In the genomic region with DNA sequence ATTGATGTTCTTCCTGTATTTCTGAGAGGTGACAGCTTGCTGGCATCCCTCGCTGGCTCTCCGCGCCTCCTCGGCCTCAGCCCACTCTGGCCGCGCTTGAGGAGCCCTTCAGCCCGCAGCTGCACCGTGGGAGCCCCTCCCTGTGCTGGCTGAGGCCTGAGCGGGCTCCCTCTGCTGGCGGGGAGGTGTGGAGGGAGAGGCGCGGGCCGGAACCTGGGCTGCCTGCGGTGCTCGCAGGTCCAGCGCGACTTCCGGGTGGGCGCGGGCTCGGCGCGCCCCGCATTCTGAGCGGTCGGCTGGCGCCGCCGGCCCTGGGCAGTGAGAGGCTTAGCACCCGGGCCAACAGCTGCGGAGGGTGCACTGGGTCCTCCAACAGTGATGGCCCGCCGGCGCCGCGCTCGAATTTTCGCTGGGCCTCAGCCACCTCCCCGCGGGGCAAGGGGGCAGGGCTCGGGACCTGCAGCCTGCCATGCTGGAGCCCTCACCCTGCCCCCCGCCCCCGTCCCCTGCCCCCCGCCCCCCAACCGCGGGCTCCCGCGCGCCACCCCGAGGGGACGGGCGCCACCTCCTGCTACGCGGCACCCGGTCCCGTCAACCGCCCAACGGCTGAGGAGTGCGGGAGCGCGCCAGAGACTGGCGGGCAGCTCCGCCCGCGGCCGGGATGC, we compare ENCODE assay signal across 8 cellular contexts.
DNase-seq lines count a peak whose midpoint lies in the region; ATAC-seq and TF ChIP-seq lines count a peak whose summit lies in the region.
"Not testable (repeated sequence)": the region's sequence is repeated elsewhere in the genome, so short reads cannot be mapped to it uniquely, and the experiment has no call there.

No MANE protein-coding gene starts in this region.

- peak overlapping the region; percentile 28 for H3K4me3 ChIP-seq in HL-60 (replicated peaks; ENCODE audit: insufficient read depth, low read length)
- not testable (repeated sequence) for H3K4me3 ChIP-seq in mucosa of descending colon
- peak overlapping the region; percentile 19 for H3K4me3 ChIP-seq in retinal pigment epithelial cell (ENCODE audit: low read length)

- not testable (repeated sequence) for H3K36me3 Mint-ChIP-seq in activated naive CD8-positive, alpha-beta T cell treated with anti-CD3 and anti-CD28 coated beads for 36 hours; endothelial cell (ENCODE audit: low read depth, unreplicated experiment)

- H3K4me1 Mint-ChIP-seq in activated naive CD8-positive, alpha-beta T cell treated with anti-CD3 and anti-CD28 coated beads for 36 hours; endothelial cell (ENCODE audit: unreplicated experiment): not testable (repeated sequence)

- not testable (repeated sequence) for H3K36me3 ChIP-seq in mucosa of descending colon (ENCODE audit: low read depth)

- H3K9me3 Mint-ChIP-seq in activated naive CD8-positive, alpha-beta T cell treated with anti-CD3 and anti-CD28 coated beads for 36 hours; endothelial cell (ENCODE audit: unreplicated experiment): not testable (repeated sequence)

- peak; percentile 70 for ATAC-seq in left ventricle myocardium superior
- peak; percentile 53 for ATAC-seq in mucosa of descending colon

- not testable (repeated sequence) for H3K4me3 Mint-ChIP-seq in activated naive CD8-positive, alpha-beta T cell treated with anti-CD3 and anti-CD28 coated beads for 36 hours; endothelial cell (ENCODE audit: unreplicated experiment)

- not testable (repeated sequence) for H3K27me3 Mint-ChIP-seq in activated naive CD8-positive, alpha-beta T cell treated with anti-CD3 and anti-CD28 coated beads for 36 hours; endothelial cell (ENCODE audit: unreplicated experiment)

- not testable (repeated sequence) for H3K4me1 ChIP-seq in mucosa of descending colon (ENCODE audit: low read depth)

- H3K9me3 ChIP-seq in mucosa of descending colon, result not testable (repeated sequence)

- H3K27ac ChIP-seq in HL-60 (replicated peaks), result peak overlapping the region; percentile 57

- intact Hi-C loops in left ventricle myocardium superior (cut with micrococcal nuclease); mucosa of descending colon (cut with DNase I, micrococcal nuclease): not testable (repeated sequence)

- TF ChIP-seq CTCF in HL-60 (IDR thresholded peaks at IDR 0.05; ENCODE audit: insufficient read depth, low read length); endothelial cell (IDR thresholded peaks at IDR 0.05; ENCODE audit: unreplicated experiment); mucosa of descending colon (IDR thresholded peaks at IDR 0.05); retinal pigment epithelial cell (conservative IDR thresholded peaks at IDR 0.05; ENCODE audit: low read depth, low read length): not testable (repeated sequence)

- not testable (repeated sequence) for H3K27ac Mint-ChIP-seq in activated naive CD8-positive, alpha-beta T cell treated with anti-CD3 and anti-CD28 coated beads for 36 hours; endothelial cell (ENCODE audit: unreplicated experiment)

- H3K27me3 ChIP-seq in HL-60 (ENCODE audit: insufficient read depth, poor library complexity, severe bottlenecking), result not testable (repeated sequence)

- DNase-seq in COLO668 (lab: John Stamatoyannopoulos, UW; ENCODE audit: unreplicated experiment) (peak; percentile 46), HL-60 (ENCODE audit: low read depth in 1 of 2, low spot score in 1 of 2) (peak in 1 of 2 experiments; percentile 48), SK-N-DZ (ENCODE audit: low spot score) (peak; percentile 40), endothelial cell (ENCODE audit: low spot score) (peak; percentile 9), left ventricle myocardium superior (peak; percentile 32), mucosa of descending colon (peak in 2 of 3 donors; percentile 24 to 51)
- DNase-seq in activated naive CD8-positive, alpha-beta T cell treated with anti-CD3 and anti-CD28 coated beads for 36 hours, result peak; percentile 2
- DNase-seq in retinal pigment epithelial cell (ENCODE audit: low read depth), result not testable (repeated sequence)
